Comparison of ENCODE assay signal across 10 cellular contexts in genomic region chr17:28347261-28347891, GRCh38. TPM values are rescaled to one million over a fixed set of nuclear protein-coding genes. Genes with fewer than 3 reads are reported as not detected.
A peak's percentile ranks its signal among the peaks of the same experiment; 100 is the strongest.
DNase-seq lines count a peak whose midpoint lies in the region; ATAC-seq, FAIRE-seq and TF ChIP-seq lines count a peak whose summit lies in the region.
"Had no signal": no experiment of that assay in that cellular context is flagged by ENCODE, and none has a peak within 500 bp of the region (broad histone marks: within the 10 kb centered on the region; RNA-seq: fewer than 3 reads in every experiment).

No MANE protein-coding gene starts in this region.

- TF ChIP-seq RAD21 in GM12878 (IDR thresholded peaks at IDR 0.05; ENCODE audit: insufficient read depth, low read depth, low read length): no peak

- DNase-seq in heart left ventricle (no peak), left cardiac atrium (no peak), GM12878 (ENCODE audit: low read depth, low spot score) (no peak), kidney tubule cell (ENCODE audit: low spot score) (peak; percentile 96), upper lobe of right lung (peak; percentile 60), HuH-7 (ENCODE audit: low spot score) (no peak)
- no peak for DNase-seq in activated CD8-positive, alpha-beta memory T cell treated with anti-CD3 and anti-CD28 coated beads, Interleukin-2, amount 50 U/mL, for 48 hours
- DNase-seq: activated naive CD8-positive, alpha-beta T cell treated with anti-CD3 and anti-CD28 coated beads, Interleukin-2, amount 50 U/mL, for 24 hours; BE2C had no signal

- H3K36me3 ChIP-seq in heart left ventricle: peaks cover 4 to 100% (median 96%) of the 10 kb centered on the region in 9 donors
- H3K36me3 ChIP-seq in GM12878 (ENCODE audit: control insufficient read depth in 2 of 2, insufficient read depth in 2 of 2, low read length in 1 of 2): peaks cover 18 to 26% of the 10 kb centered on the region in 2 experiments
- H3K36me3 ChIP-seq in upper lobe of right lung: peaks cover 100% of the 10 kb centered on the region

- no peaks in the 10 kb centered on the region for H3K9me3 ChIP-seq in heart left ventricle
- H3K9me3 ChIP-seq in GM12878 (replicated peaks; ENCODE audit: control insufficient read depth, insufficient read depth, low read length): no peaks in the 10 kb centered on the region
- H3K9me3 ChIP-seq in upper lobe of right lung: no peaks in the 10 kb centered on the region
- H3K9me3 ChIP-seq: BE2C had no signal

- no peaks in the 10 kb centered on the region for H3K27me3 ChIP-seq in heart left ventricle
- H3K27me3 ChIP-seq in GM12878 (replicated peaks in 1 of 2; ENCODE audit: control insufficient read depth in 2 of 2, insufficient read depth in 2 of 2, low read length in 1 of 2): no peaks in the 10 kb centered on the region
- no peaks in the 10 kb centered on the region for H3K27me3 ChIP-seq in upper lobe of right lung
- H3K27me3 ChIP-seq: BE2C had no signal

- TF ChIP-seq EP300 in GM12878 (IDR thresholded peaks at IDR 0.05; ENCODE audit: borderline replicate concordance in 1 of 2, control insufficient read depth in 1 of 2, low read depth in 2 of 2, low read length in 2 of 2): no peak

- no peak for FAIRE-seq in GM12878 (lab: Jason Lieb, UNC)

- in situ Hi-C loops in GM12878 (cut with MboI): no loop called here

- H3K9ac ChIP-seq in GM12878 (ENCODE audit: control insufficient read depth, insufficient read depth, low read length): no peak overlapping the region

- ATAC-seq in heart left ventricle (peak in 1 of 4 donors; percentile 7), left cardiac atrium (no peak), GM12878 (no peak), upper lobe of right lung (no peak), HG02798 (IDR thresholded peaks at IDR 0.05; ENCODE audit: poor library complexity, unreplicated experiment) (no peak)
- ATAC-seq: activated naive CD8-positive, alpha-beta T cell treated with anti-CD3 and anti-CD28 coated beads, Interleukin-2, amount 50 U/mL, for 24 hours had no signal

- H3K4me2 ChIP-seq in GM12878 (ENCODE audit: control insufficient read depth, insufficient read depth): no peak overlapping the region

- WGBS in heart left ventricle, 4 donors: 65 to 73% (median 68%) methylated on average over 7 to 8 of the region's 8 CpGs
- WGBS in GM12878 (ENCODE audit: insufficient coverage, insufficient replicate concordance, low lambda C conversion rate, missing lambda C conversion rate): 90% methylated on average over 8 of the region's 8 CpGs

- CTCF ChIA-PET in GM12878 (lab: Yijun Ruan, JAX): interaction anchor here (0.7 to 1.2 kb wide), 2 partner anchors 12 to 198 kb away, joined by 3 to 7 read pairs; partner anchors contain the start of genes IFT20 and TNFAIP1

- TF ChIP-seq CTCF in heart left ventricle (IDR thresholded peaks at IDR 0.05) (no peak), GM12878 (IDR thresholded peaks at IDR 0.05 in 2 of 3, conservative IDR thresholded peaks at IDR 0.05 in 1 of 3; ENCODE audit: control insufficient read depth in 2 of 3, extremely low read depth in 1 of 3, insufficient read depth in 1 of 3, low read depth in 3 of 3, low read length in 3 of 3) (no peak), upper lobe of right lung (IDR thresholded peaks at IDR 0.05) (no peak)

- H2AFZ ChIP-seq in GM12878 (ENCODE audit: control insufficient read depth, low read depth, low read length): no peak overlapping the region

- no peak overlapping the region for H3K4me3 ChIP-seq in heart left ventricle
- no peak overlapping the region for H3K4me3 ChIP-seq in GM12878
- no peak overlapping the region for H3K4me3 ChIP-seq in upper lobe of right lung

- TSS peak; percentile 42 for BruUV-seq in GM12878 (replicated peaks; lab: Mats Ljungman, UMichigan)

- peak overlapping the region in 9 of 12 donors; percentile 3 to 68 (median 54) for H3K27ac ChIP-seq in heart left ventricle
- H3K27ac ChIP-seq in GM12878 (ENCODE audit: control insufficient read depth, insufficient read depth): no peak overlapping the region
- peak overlapping the region; percentile 26 for H3K27ac ChIP-seq in upper lobe of right lung

- POLR2A ChIA-PET in GM12878 (lab: Charles Lee): no interaction called here

- RAD21 ChIA-PET in GM12878 (lab: Charles Lee; ENCODE audit: unreplicated experiment): no interaction called here

- TF ChIP-seq POLR2A in heart left ventricle (IDR thresholded peaks at IDR 0.05) (no peak), GM12878 (IDR thresholded peaks at IDR 0.05; ENCODE audit: low read depth, low read length) (peak; percentile 57)

- SMC1A ChIA-PET in GM12878 (lab: Charles Lee; ENCODE audit: uncharacterized antibody, unreplicated experiment): interaction anchor here (1.4 kb wide), 1 partner anchor 12 kb away, joined by 3 read pairs; the partner anchor contains the start of genes IFT20 and TNFAIP1

- no peaks in the 10 kb centered on the region for H3K79me2 ChIP-seq in GM12878 (ENCODE audit: control insufficient read depth, insufficient read depth, low read length)

- H4K20me1 ChIP-seq in GM12878 (ENCODE audit: control insufficient read depth, insufficient read depth): no peaks in the 10 kb centered on the region

- H3K4me1 ChIP-seq in heart left ventricle (peaks cover 0 to 46% (median 28%) of the 10 kb centered on the region in 12 donors), GM12878 (ENCODE audit: control insufficient read depth, insufficient read depth, low read length) (no peaks in the 10 kb centered on the region), upper lobe of right lung (peaks cover 15% of the 10 kb centered on the region)
- H3K4me1 ChIP-seq: BE2C had no signal

- intact Hi-C loops in heart left ventricle (cut with DNase I): no loop called here
- intact Hi-C loops in left cardiac atrium (cut with DNase I): no loop called here
- intact Hi-C loops in GM12878 (cut with micrococcal nuclease; ENCODE audit: unreplicated experiment): no loop called here
- intact Hi-C loops in upper lobe of right lung (cut with DNase I): no loop called here

RNA-seq across cellular contexts. Expression of gene POLDIP2, which starts 10.0 kb away (rescaled TPM):
- 100 to 1,000 TPM; 125 to 194 (median 163) TPM for total RNA-seq in heart left ventricle
- 100 to 1,000 TPM in 1 of 2 donors, 10 to 100 TPM in 1; 97.8 to 186 TPM for polyA plus RNA-seq in heart left ventricle
- 100 to 1,000 TPM in 1 of 2 donors, 10 to 100 TPM in 1; 96.3 to 107 TPM for total RNA-seq in left cardiac atrium
- 14.6 and 15.4 TPM in 2 replicates for total RNA-seq in GM12878 (2013; cell fraction: nucleolus; rRNA removed)
- total RNA-seq in GM12878 (2014; rRNA removed): 126 and 131 TPM in 2 replicates
- 63.9 and 69.2 TPM in 2 replicates for total RNA-seq in GM12878 (2014; rRNA removed; fragmentation: Illumina TruSeq; extraction: Trizol)
- total RNA-seq in GM12878 (2021): 108 and 111 TPM in 2 replicates
- polyA plus RNA-seq in GM12878 (2011; ENCODE audit: low read depth): 40.6 TPM
- 57.7 and 89.9 TPM in 2 replicates for polyA plus RNA-seq in GM12878 (2011; rRNA removed)
- 97.0 and 115 TPM in 2 replicates for polyA plus RNA-seq in GM12878 (2011; cell fraction: cytosol; rRNA removed)
- polyA plus RNA-seq in GM12878 (2011; cell fraction: nucleus; rRNA removed): 55.2 and 56.5 TPM in 2 replicates
- polyA plus RNA-seq in GM12878 (2012): 62.4 and 78.2 TPM in 2 replicates
- 120 and 133 TPM in 2 replicates for polyA plus RNA-seq in GM12878 (2014; fragmentation: Illumina TruSeq; extraction: Trizol)
- polyA plus RNA-seq in GM12878 (2014; fragmentation: Nextera tagmentation; extraction: Ambion mirVana): 10 to 100 TPM; 22.8 to 36.9 TPM
- polyA plus RNA-seq in GM12878 (2014; rRNA removed): 134 and 139 TPM in 2 replicates
- 100 to 1,000 TPM; 180 to 196 TPM for polyA plus RNA-seq in GM12878 (2016; fragmentation: Nextera tagmentation; extraction: Ambion mirVana)
- 49.2 and 59.1 TPM in 2 replicates for polyA minus RNA-seq in GM12878 (2011; rRNA and poly(A)+ RNA removed)
- 25.4 and 26.7 TPM in 2 replicates for polyA minus RNA-seq in GM12878 (2011; cell fraction: cytosol; rRNA and poly(A)+ RNA removed)
- 10.9 and 17.0 TPM in 2 replicates for polyA minus RNA-seq in GM12878 (2011; cell fraction: nucleus; rRNA and poly(A)+ RNA removed)
- total RNA-seq in upper lobe of right lung: 55.3 TPM

RNA-seq across cellular contexts. Expression of gene TNFAIP1, which starts 11.8 kb away (rescaled TPM):
- total RNA-seq in heart left ventricle (10 to 100 TPM; 31.7 to 83.4 (median 50.3) TPM), left cardiac atrium (10 to 100 TPM; 26.4 to 83.8 TPM), GM12878 (2014; rRNA removed) (11.5 and 13.0 TPM in 2 replicates), GM12878 (2014; rRNA removed; fragmentation: Illumina TruSeq; extraction: Trizol) (7.0 and 7.9 TPM in 2 replicates), GM12878 (2021) (14.1 and 15.7 TPM in 2 replicates), upper lobe of right lung (82.7 TPM)
- polyA plus RNA-seq in heart left ventricle (10 to 100 TPM; 11.9 to 47.8 TPM), GM12878 (2011; rRNA removed) (9.6 and 15.9 TPM in 2 replicates), GM12878 (2014; fragmentation: Illumina TruSeq; extraction: Trizol) (9.9 and 10.0 TPM in 2 replicates), GM12878 (2014; fragmentation: Nextera tagmentation; extraction: Ambion mirVana) (1 to 10 TPM; 1.8 to 3.9 TPM), GM12878 (2014; rRNA removed) (10.3 and 11.2 TPM in 2 replicates), GM12878 (2016; fragmentation: Nextera tagmentation; extraction: Ambion mirVana) (10 to 100 TPM; 14.9 to 16.9 TPM)
- total RNA-seq in GM12878 (2013; cell fraction: nucleolus; rRNA removed): 16.3 and 16.9 TPM in 2 replicates
- polyA plus RNA-seq in GM12878 (2011; ENCODE audit: low read depth): 4.5 TPM
- polyA plus RNA-seq in GM12878 (2011; cell fraction: cytosol; rRNA removed): 14.8 and 15.9 TPM in 2 replicates
- 27.1 and 37.6 TPM in 2 replicates for polyA plus RNA-seq in GM12878 (2011; cell fraction: nucleus; rRNA removed)
- 6.0 and 9.7 TPM in 2 replicates for polyA plus RNA-seq in GM12878 (2012)
- 15.1 TPM in 2 replicates for polyA minus RNA-seq in GM12878 (2011; rRNA and poly(A)+ RNA removed)
- polyA minus RNA-seq in GM12878 (2011; cell fraction: cytosol; rRNA and poly(A)+ RNA removed): 20.6 and 26.4 TPM in 2 replicates
- 11.0 and 13.4 TPM in 2 replicates for polyA minus RNA-seq in GM12878 (2011; cell fraction: nucleus; rRNA and poly(A)+ RNA removed)

RNA-seq across cellular contexts. Expression of gene IFT20, which starts 12.1 kb away (rescaled TPM):
- total RNA-seq in heart left ventricle (10 to 100 TPM in 6 of 9 donors, 1 to 10 TPM in 3; 7.9 to 16.7 (median 11.0) TPM), left cardiac atrium (10 to 100 TPM; 17.7 to 21.0 TPM), GM12878 (2014; rRNA removed) (18.4 and 21.1 TPM in 2 replicates), GM12878 (2014; rRNA removed; fragmentation: Illumina TruSeq; extraction: Trizol) (16.8 and 17.8 TPM in 2 replicates), GM12878 (2021) (15.2 and 17.5 TPM in 2 replicates), upper lobe of right lung (33.3 TPM)
- polyA plus RNA-seq in heart left ventricle (10 to 100 TPM; 17.4 to 18.9 TPM), GM12878 (2011; rRNA removed) (25.2 and 36.0 TPM in 2 replicates), GM12878 (2014; fragmentation: Illumina TruSeq; extraction: Trizol) (19.9 and 21.2 TPM in 2 replicates), GM12878 (2014; fragmentation: Nextera tagmentation; extraction: Ambion mirVana) (10 to 100 TPM in 1 of 2 experiments, 1 to 10 TPM in 1; 9.4 to 13.1 TPM), GM12878 (2014; rRNA removed) (25.2 and 26.6 TPM in 2 replicates), GM12878 (2016; fragmentation: Nextera tagmentation; extraction: Ambion mirVana) (10 to 100 TPM; 32.1 to 38.2 TPM)
- total RNA-seq in GM12878 (2013; cell fraction: nucleolus; rRNA removed): 33.5 and 35.9 TPM in 2 replicates
- 26.0 TPM for polyA plus RNA-seq in GM12878 (2011; ENCODE audit: low read depth)
- polyA plus RNA-seq in GM12878 (2011; cell fraction: cytosol; rRNA removed): 15.4 and 18.1 TPM in 2 replicates
- 22.2 and 25.8 TPM in 2 replicates for polyA plus RNA-seq in GM12878 (2011; cell fraction: nucleus; rRNA removed)
- polyA plus RNA-seq in GM12878 (2012): 25.1 and 27.8 TPM in 2 replicates
- polyA minus RNA-seq in GM12878 (2011; rRNA and poly(A)+ RNA removed): 7.9 and 9.8 TPM in 2 replicates
- polyA minus RNA-seq in GM12878 (2011; cell fraction: cytosol; rRNA and poly(A)+ RNA removed): 2.1 and 4.6 TPM in 2 replicates
- polyA minus RNA-seq in GM12878 (2011; cell fraction: nucleus; rRNA and poly(A)+ RNA removed): 6.6 and 7.5 TPM in 2 replicates

RNA-seq across cellular contexts. Expression of gene SEBOX, which starts 17.6 kb away (rescaled TPM):
- total RNA-seq in heart left ventricle: not detected
- polyA plus RNA-seq in heart left ventricle: not detected
- total RNA-seq in left cardiac atrium: not detected
- not detected in 2 replicates for total RNA-seq in GM12878 (2013; cell fraction: nucleolus; rRNA removed)
- not detected in 2 replicates for total RNA-seq in GM12878 (2014; rRNA removed)
- not detected in 2 replicates for total RNA-seq in GM12878 (2014; rRNA removed; fragmentation: Illumina TruSeq; extraction: Trizol)
- not detected in 2 replicates for total RNA-seq in GM12878 (2021)
- polyA plus RNA-seq in GM12878 (2011; ENCODE audit: low read depth): not detected
- polyA plus RNA-seq in GM12878 (2011; rRNA removed): not detected in 2 replicates
- not detected in 2 replicates for polyA plus RNA-seq in GM12878 (2011; cell fraction: cytosol; rRNA removed)
- polyA plus RNA-seq in GM12878 (2011; cell fraction: nucleus; rRNA removed): not detected in 2 replicates
- not detected in 2 replicates for polyA plus RNA-seq in GM12878 (2012)
- polyA plus RNA-seq in GM12878 (2014; fragmentation: Illumina TruSeq; extraction: Trizol): not detected in 2 replicates
- polyA plus RNA-seq in GM12878 (2014; fragmentation: Nextera tagmentation; extraction: Ambion mirVana): not detected
- polyA plus RNA-seq in GM12878 (2014; rRNA removed): not detected in 2 replicates
- not detected for polyA plus RNA-seq in GM12878 (2016; fragmentation: Nextera tagmentation; extraction: Ambion mirVana)
- not detected in 2 replicates for polyA minus RNA-seq in GM12878 (2011; rRNA and poly(A)+ RNA removed)
- polyA minus RNA-seq in GM12878 (2011; cell fraction: cytosol; rRNA and poly(A)+ RNA removed): not detected in 2 replicates
- not detected in 2 replicates for polyA minus RNA-seq in GM12878 (2011; cell fraction: nucleus; rRNA and poly(A)+ RNA removed)
- not detected for total RNA-seq in upper lobe of right lung

RNA-seq across cellular contexts. Expression of gene VTN, which starts 22.7 kb away (rescaled TPM):
- 100 to 1,000 TPM in 2 of 9 donors, 10 to 100 TPM in 7; 28.0 to 120 (median 67.3) TPM for total RNA-seq in heart left ventricle
- 10 to 100 TPM; 16.9 to 29.5 TPM for polyA plus RNA-seq in heart left ventricle
- total RNA-seq in left cardiac atrium: 10 to 100 TPM; 14.3 to 24.3 TPM
- total RNA-seq in GM12878 (2013; cell fraction: nucleolus; rRNA removed): not detected in 2 replicates
- 0.44 TPM in 1 of 2 replicates, not detected in the other for total RNA-seq in GM12878 (2014; rRNA removed)
- total RNA-seq in GM12878 (2014; rRNA removed; fragmentation: Illumina TruSeq; extraction: Trizol): 0.32 TPM in 1 of 2 replicates, not detected in the other
- 1.3 TPM in 2 replicates for total RNA-seq in GM12878 (2021)
- polyA plus RNA-seq in GM12878 (2011; ENCODE audit: low read depth): 0.10 TPM
- not detected in 2 replicates for polyA plus RNA-seq in GM12878 (2011; rRNA removed)
- 0.03 TPM in 2 replicates for polyA plus RNA-seq in GM12878 (2011; cell fraction: cytosol; rRNA removed)
- polyA plus RNA-seq in GM12878 (2011; cell fraction: nucleus; rRNA removed): 0.19 and 0.31 TPM in 2 replicates
- polyA plus RNA-seq in GM12878 (2012): 0.24 and 0.27 TPM in 2 replicates
- polyA plus RNA-seq in GM12878 (2014; fragmentation: Illumina TruSeq; extraction: Trizol): 0.18 and 0.70 TPM in 2 replicates
- under 1 TPM in 1 of 2 experiments, not detected in 1; 0.04 TPM for polyA plus RNA-seq in GM12878 (2014; fragmentation: Nextera tagmentation; extraction: Ambion mirVana)
- 0.10 and 0.43 TPM in 2 replicates for polyA plus RNA-seq in GM12878 (2014; rRNA removed)
- under 1 TPM in 1 of 2 experiments, not detected in 1; 0.13 TPM for polyA plus RNA-seq in GM12878 (2016; fragmentation: Nextera tagmentation; extraction: Ambion mirVana)
- not detected in 2 replicates for polyA minus RNA-seq in GM12878 (2011; rRNA and poly(A)+ RNA removed)
- 1.6 TPM in 1 of 2 replicates, not detected in the other for polyA minus RNA-seq in GM12878 (2011; cell fraction: cytosol; rRNA and poly(A)+ RNA removed)
- 0.19 TPM in 1 of 2 replicates, not detected in the other for polyA minus RNA-seq in GM12878 (2011; cell fraction: nucleus; rRNA and poly(A)+ RNA removed)
- total RNA-seq in upper lobe of right lung: 1.3 TPM

Comparison
In these comparisons a context has a peak if more than half of its experiments do, and no peak if none do; other contexts are left out.
1. DNase-seq: peak in kidney tubule cell (single experiment) and upper lobe of right lung (single experiment); none in heart left ventricle (0 of 5), left cardiac atrium (single experiment), GM12878 (single experiment), activated CD8-positive, alpha-beta memory T cell treated with anti-CD3 and anti-CD28 coated beads, Interleukin-2, amount 50 U/mL, for 48 hours (single experiment) and HuH-7 (single experiment).